17 cellular contexts compared by ENCODE assay signal in genomic region chr4:150491132-150492049, GRCh38.
"Had no signal": no experiment of that assay in that cellular context is flagged by ENCODE, and none has a peak within 500 bp of the region (broad histone marks: within the 10 kb centered on the region; RNA-seq: fewer than 3 reads in every experiment).

No MANE protein-coding gene starts in this region.

- H3K4me1 ChIP-seq: esophagus muscularis mucosa, lower lobe of right lung, right atrium auricular region, suprapubic skin had no signal

- H3K27ac Mint-ChIP-seq: activated T-helper 1 cell treated with anti-CD3 and anti-CD28 coated beads, Interleukin-12 subunit alpha, Interleukin-12 subunit beta, Interleukin-2, Interleukin-4 antibody, amounts not matched to agents 30 ng/mL and 10 ng/mL and 1 ng/mL, durations not matched to agents 14 hours and 24 hours and 36 hours; natural killer cell; stimulated activated naive CD8-positive, alpha-beta T cell treated with anti-CD3 and anti-CD28 coated beads, Interleukin-15, amount 100 ng/mL, for 72 hours; T-helper 1 cell treated with Interleukin-12 subunit alpha and Interleukin-12 subunit beta and Interleukin-4 antibody, amounts not matched to agents 30 μg/mL and 1 μg/mL, for 36 hours had no signal

- H3K4me2 ChIP-seq: hepatocyte had no signal

- H3K36me3 ChIP-seq: lower lobe of right lung, right atrium auricular region, suprapubic skin had no signal

- H3K27me3 ChIP-seq: esophagus muscularis mucosa, hepatocyte, right atrium auricular region, suprapubic skin had no signal

- H3K36me3 Mint-ChIP-seq: natural killer cell had no signal

- H3K4me1 Mint-ChIP-seq: stimulated activated naive CD8-positive, alpha-beta T cell treated with anti-CD3 and anti-CD28 coated beads, Interleukin-15, amount 100 ng/mL, for 72 hours had no signal

- ATAC-seq: left colon; lower lobe of right lung; natural killer cell; stimulated activated naive CD8-positive, alpha-beta T cell treated with anti-CD3 and anti-CD28 coated beads, Interleukin-15, amount 100 ng/mL, for 72 hours had no signal

- H2AFZ ChIP-seq: hepatocyte had no signal

- H3K79me2 ChIP-seq: hepatocyte had no signal

- FAIRE-seq: bronchial epithelial cell, endothelial cell of umbilical vein had no signal

- H3K9me3 Mint-ChIP-seq: activated T-helper 1 cell treated with anti-CD3 and anti-CD28 coated beads, Interleukin-12 subunit alpha, Interleukin-12 subunit beta, Interleukin-2, Interleukin-4 antibody, amounts not matched to agents 30 ng/mL and 10 ng/mL and 1 ng/mL, durations not matched to agents 14 hours and 24 hours and 36 hours; natural killer cell; stimulated activated naive CD8-positive, alpha-beta T cell treated with anti-CD3 and anti-CD28 coated beads, Interleukin-15, amount 100 ng/mL, for 72 hours; T-helper 1 cell treated with Interleukin-12 subunit alpha and Interleukin-12 subunit beta and Interleukin-4 antibody, amounts not matched to agents 30 μg/mL and 1 μg/mL, for 36 hours had no signal

- H3K27ac ChIP-seq: esophagus muscularis mucosa, hepatocyte, lower lobe of right lung, right atrium auricular region, suprapubic skin had no signal

- H3K4me3 Mint-ChIP-seq: activated naive CD8-positive, alpha-beta T cell; activated T-helper 1 cell treated with anti-CD3 and anti-CD28 coated beads, Interleukin-12 subunit alpha, Interleukin-12 subunit beta, Interleukin-2, Interleukin-4 antibody, amounts not matched to agents 30 ng/mL and 10 ng/mL and 1 ng/mL, durations not matched to agents 14 hours and 24 hours and 36 hours; natural killer cell; stimulated activated naive CD8-positive, alpha-beta T cell treated with anti-CD3 and anti-CD28 coated beads, Interleukin-15, amount 100 ng/mL, for 72 hours; T-helper 1 cell treated with Interleukin-12 subunit alpha and Interleukin-12 subunit beta and Interleukin-4 antibody, amounts not matched to agents 30 μg/mL and 1 μg/mL, for 36 hours had no signal

- DNase-seq: cerebellar nuclear complex; effector CD4-positive, alpha-beta T cell; left colon; lower lobe of right lung; natural killer cell; posterior cingulate gyrus; stimulated activated naive CD8-positive, alpha-beta T cell treated with anti-CD3 and anti-CD28 coated beads, Interleukin-15, amount 100 ng/mL, for 72 hours; trophoblast cell had no signal

- H3K9me3 ChIP-seq: esophagus muscularis mucosa, lower lobe of right lung, right atrium auricular region, suprapubic skin had no signal

- H3K4me3 ChIP-seq: esophagus muscularis mucosa, hepatocyte, lower lobe of right lung, right atrium auricular region, suprapubic skin had no signal
